In genomic region chr6:157981132-157981394, GRCh38 we compare ENCODE assay signal across 8 cellular contexts. TPM values are rescaled to one million over a fixed set of nuclear protein-coding genes. Genes with fewer than 3 reads are reported as not detected.
DNase-seq lines count a peak whose midpoint lies in the region; ATAC-seq, FAIRE-seq and TF ChIP-seq lines count a peak whose summit lies in the region.

No MANE protein-coding gene starts in this region.

- no peak for ATAC-seq in CD4-positive, CD25-positive, alpha-beta regulatory T cell (ENCODE audit: low read depth in 2 of 2)
- ATAC-seq in GM23338 (peak; percentile 6; the same call in 2 of the 3 replicates), HG03460 (IDR thresholded peaks at IDR 0.05; ENCODE audit: unreplicated experiment) (no peak)

- H3K27me3 Mint-ChIP-seq in CD4-positive, CD25-positive, alpha-beta regulatory T cell: no peaks in the 10 kb centered on the region
- H3K27me3 Mint-ChIP-seq in GM23338 (ENCODE audit: insufficient read depth, low read depth, poor library complexity): peaks cover 30% of the 10 kb centered on the region
- H3K27me3 Mint-ChIP-seq in activated CD4-positive, alpha-beta memory T cell treated with anti-CD3 and anti-CD28 coated beads for 36 hours: no peaks in the 10 kb centered on the region
- peaks cover 9% of the 10 kb centered on the region for H3K27me3 Mint-ChIP-seq in stimulated activated naive CD8-positive, alpha-beta T cell treated with anti-CD3 and anti-CD28 coated beads, Interleukin-15, Interleukin-2, amounts not matched to agents 100 ng/mL and 50 ng/mL, for 24 hours

- CTCF ChIA-PET in activated CD4-positive, alpha-beta memory T cell treated with anti-CD3 and anti-CD28 coated beads for 36 hours (lab: Charles Lee): interaction anchor here (1.8 to 6.5 kb wide), 4 partner anchors 13 to 91 kb away, joined by 5 to 62 read pairs (median 16); no protein-coding TSS in a partner anchor

- H3K4me1 ChIP-seq in CD4-positive, CD25-positive, alpha-beta regulatory T cell (ENCODE audit: control insufficient read depth, insufficient read depth, low read length, poor library complexity, severe bottlenecking): peaks cover 43% of the 10 kb centered on the region
- H3K4me1 ChIP-seq in GM23338 (ENCODE audit: insufficient read depth): peaks cover 32% of the 10 kb centered on the region

- TF ChIP-seq CTCF in GM23338 (conservative IDR thresholded peaks at IDR 0.05; ENCODE audit: low read depth in 2 of 2): no peak

- DNase-seq in CD4-positive, CD25-positive, alpha-beta regulatory T cell: no peak
- DNase-seq in GM23338 (ENCODE audit: low spot score) (peak; percentile 45), NCI-H2196 (lab: John Stamatoyannopoulos, UW; ENCODE audit: unreplicated experiment) (no peak), RCC 7860 (ENCODE audit: low spot score) (no peak)
- no peak for DNase-seq in activated CD4-positive, alpha-beta memory T cell treated with anti-CD3 and anti-CD28 coated beads for 36 hours

- no peak for FAIRE-seq in RCC 7860 (lab: Jason Lieb, UNC)

- no peaks in the 10 kb centered on the region for H4K20me1 ChIP-seq in GM23338 (replicated peaks; ENCODE audit: insufficient read depth)

- POLR2A ChIA-PET in activated CD4-positive, alpha-beta memory T cell treated with anti-CD3 and anti-CD28 coated beads for 36 hours (lab: Charles Lee): interaction anchor here (1.0 to 1.2 kb wide), 2 partner anchors 18 to 44 kb away, joined by 3 read pairs; no protein-coding TSS in a partner anchor

- peaks cover 5% of the 10 kb centered on the region for H3F3A ChIP-seq in GM23338 (replicated peaks; ENCODE audit: low read depth)

- peak overlapping the region; percentile 86 for H3K4me2 ChIP-seq in GM23338

- peaks cover 10 to 46% (median 25%) of the 10 kb centered on the region in 4 donors for H3K4me1 Mint-ChIP-seq in CD4-positive, CD25-positive, alpha-beta regulatory T cell
- H3K4me1 Mint-ChIP-seq in GM23338: peaks cover 33% of the 10 kb centered on the region
- H3K4me1 Mint-ChIP-seq in activated CD4-positive, alpha-beta memory T cell treated with anti-CD3 and anti-CD28 coated beads for 36 hours (ENCODE audit: low read depth): peaks cover 36% of the 10 kb centered on the region
- H3K4me1 Mint-ChIP-seq in stimulated activated naive CD8-positive, alpha-beta T cell treated with anti-CD3 and anti-CD28 coated beads, Interleukin-15, Interleukin-2, amounts not matched to agents 100 ng/mL and 50 ng/mL, for 24 hours (ENCODE audit: low read depth): peaks cover 55% of the 10 kb centered on the region

- peaks cover 18% of the 10 kb centered on the region for H3K79me2 ChIP-seq in GM23338 (replicated peaks; ENCODE audit: insufficient read depth)

- H3K36me3 ChIP-seq in CD4-positive, CD25-positive, alpha-beta regulatory T cell (ENCODE audit: control insufficient read depth, insufficient read depth, low read length): no peaks in the 10 kb centered on the region
- H3K36me3 ChIP-seq in GM23338 (ENCODE audit: insufficient read depth): no peaks in the 10 kb centered on the region

- no peaks in the 10 kb centered on the region for H3K9me3 Mint-ChIP-seq in CD4-positive, CD25-positive, alpha-beta regulatory T cell
- H3K9me3 Mint-ChIP-seq in GM23338: no peaks in the 10 kb centered on the region; the same call in 2 of the 3 replicates
- H3K9me3 Mint-ChIP-seq in activated CD4-positive, alpha-beta memory T cell treated with anti-CD3 and anti-CD28 coated beads for 36 hours: no peaks in the 10 kb centered on the region
- H3K9me3 Mint-ChIP-seq in stimulated activated naive CD8-positive, alpha-beta T cell treated with anti-CD3 and anti-CD28 coated beads, Interleukin-15, Interleukin-2, amounts not matched to agents 100 ng/mL and 50 ng/mL, for 24 hours: no peaks in the 10 kb centered on the region

- no peaks in the 10 kb centered on the region for H3K9me3 ChIP-seq in CD4-positive, CD25-positive, alpha-beta regulatory T cell (ENCODE audit: control insufficient read depth in 2 of 2, low read length in 2 of 2)
- H3K9me3 ChIP-seq in iPS-18c (ENCODE audit: control insufficient read depth, insufficient read depth, low read length): peaks cover 3% of the 10 kb centered on the region

- H3K4me3 Mint-ChIP-seq in CD4-positive, CD25-positive, alpha-beta regulatory T cell: peak overlapping the region; percentile 85 to 95 (median 91)
- peak overlapping the region; percentile 70 for H3K4me3 Mint-ChIP-seq in GM23338
- peak overlapping the region; percentile 76 for H3K4me3 Mint-ChIP-seq in activated CD4-positive, alpha-beta memory T cell treated with anti-CD3 and anti-CD28 coated beads for 36 hours
- H3K4me3 Mint-ChIP-seq in stimulated activated naive CD8-positive, alpha-beta T cell treated with anti-CD3 and anti-CD28 coated beads, Interleukin-15, Interleukin-2, amounts not matched to agents 100 ng/mL and 50 ng/mL, for 24 hours: peak overlapping the region; percentile 80

- H3K27me3 ChIP-seq in CD4-positive, CD25-positive, alpha-beta regulatory T cell (ENCODE audit: control insufficient read depth, insufficient read depth, low read length): no peaks in the 10 kb centered on the region
- H3K27me3 ChIP-seq in GM23338 (ENCODE audit: insufficient read depth): peaks cover 18% of the 10 kb centered on the region

- no peaks in the 10 kb centered on the region for H3K36me3 Mint-ChIP-seq in CD4-positive, CD25-positive, alpha-beta regulatory T cell
- no peaks in the 10 kb centered on the region; the same call in 2 of the 3 replicates for H3K36me3 Mint-ChIP-seq in GM23338 (ENCODE audit: low read depth)
- H3K36me3 Mint-ChIP-seq in activated CD4-positive, alpha-beta memory T cell treated with anti-CD3 and anti-CD28 coated beads for 36 hours: no peaks in the 10 kb centered on the region
- H3K36me3 Mint-ChIP-seq in stimulated activated naive CD8-positive, alpha-beta T cell treated with anti-CD3 and anti-CD28 coated beads, Interleukin-15, Interleukin-2, amounts not matched to agents 100 ng/mL and 50 ng/mL, for 24 hours (ENCODE audit: low read depth): no peaks in the 10 kb centered on the region

- intact Hi-C loops in activated CD4-positive, alpha-beta memory T cell treated with anti-CD3 and anti-CD28 coated beads for 36 hours (cut with micrococcal nuclease): loop anchor here (1.0 to 5.0 kb wide), 6 partner anchors 19 to 219 kb away; partner anchors contain the start of gene SNX9

- no peaks in the 10 kb centered on the region for H3K9me2 ChIP-seq in GM23338 (ENCODE audit: insufficient read depth)

- peak overlapping the region; percentile 40 to 91 (median 82) for H3K27ac Mint-ChIP-seq in CD4-positive, CD25-positive, alpha-beta regulatory T cell
- no peak overlapping the region; the same call in 1 of the 2 replicates for H3K27ac Mint-ChIP-seq in GM23338
- peak overlapping the region; percentile 57 for H3K27ac Mint-ChIP-seq in activated CD4-positive, alpha-beta memory T cell treated with anti-CD3 and anti-CD28 coated beads for 36 hours
- H3K27ac Mint-ChIP-seq in stimulated activated naive CD8-positive, alpha-beta T cell treated with anti-CD3 and anti-CD28 coated beads, Interleukin-15, Interleukin-2, amounts not matched to agents 100 ng/mL and 50 ng/mL, for 24 hours: peak overlapping the region; percentile 45

- peak overlapping the region; percentile 11 for H3K4me3 ChIP-seq in CD4-positive, CD25-positive, alpha-beta regulatory T cell (ENCODE audit: low read depth, low read length)
- H3K4me3 ChIP-seq in GM23338 (peak overlapping the region; percentile 75), iPS-18c (ENCODE audit: insufficient read depth, low read depth, low read length) (peak overlapping the region; percentile 75; the same call in 1 of the 2 replicates)

- H2AFZ ChIP-seq in GM23338: peak overlapping the region; percentile 92; the same call in 1 of the 2 replicates

- peak overlapping the region; percentile 47 for H3K27ac ChIP-seq in CD4-positive, CD25-positive, alpha-beta regulatory T cell (ENCODE audit: insufficient read depth, low read length, poor library complexity, severe bottlenecking)
- no peak overlapping the region for H3K27ac ChIP-seq in GM23338 (ENCODE audit: low read depth)

TF ChIP-seq in GM23338, 12 proteins besides CTCF, POLR2A, EP300 and RAD21 (continues in another document):
- no peak for TF ChIP-seq ZNF114 (CRISPR knock-in tag; IDR thresholded peaks at IDR 0.05)

RNA-seq across cellular contexts. Expression of gene SYNJ2, which starts 0.6 kb away (rescaled TPM):
- total RNA-seq in CD4-positive, CD25-positive, alpha-beta regulatory T cell: 46.3 TPM
- 10 to 100 TPM in 2 of 4 donors, 1 to 10 TPM in 2; 6.4 to 12.4 (median 8.6) TPM for polyA plus RNA-seq in CD4-positive, CD25-positive, alpha-beta regulatory T cell
- 5.6 and 8.4 TPM in 2 replicates for total RNA-seq in GM23338 (2014; rRNA removed; shearing (Covaris generic))
- 2.5 and 2.8 TPM in 2 replicates for polyA plus RNA-seq in GM23338 (2016; fragmentation: Nextera tagmentation; extraction: Ambion mirVana)
- total RNA-seq in activated CD4-positive, alpha-beta memory T cell treated with anti-CD3 and anti-CD28 coated beads for 36 hours: 10 to 100 TPM; 32.2 to 32.3 TPM

Comparison
In these comparisons a context has a peak if more than half of its experiments do, and no peak if none do; other contexts are left out.
1. H3K4me3 ChIP-seq: peak in every context shown above with its lines; median percentile 75 in GM23338; 75 in iPS-18c; 11 in CD4-positive, CD25-positive, alpha-beta regulatory T cell.